In the genomic region with DNA sequence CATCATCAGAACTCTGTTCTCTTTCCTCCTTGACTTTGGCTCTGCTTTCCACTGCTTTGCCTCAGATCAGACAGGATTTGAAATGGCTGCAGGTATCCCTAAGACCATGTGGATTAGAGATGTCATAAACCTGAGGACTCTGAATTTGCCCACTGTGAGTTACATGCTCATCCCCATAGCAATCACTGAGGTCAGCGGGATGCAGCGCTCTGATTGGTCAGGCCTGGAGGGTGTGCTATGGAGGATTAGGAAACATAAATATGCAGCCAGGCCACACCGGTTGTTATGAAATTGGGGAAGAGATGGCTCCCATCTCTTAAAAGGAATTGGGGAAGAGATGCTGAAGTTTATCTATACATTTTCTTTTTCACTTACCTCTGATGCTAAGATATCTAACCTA, we compare ENCODE assay signal across 8 cellular contexts.
DNase-seq lines count a peak whose midpoint lies in the region; ATAC-seq, FAIRE-seq and TF ChIP-seq lines count a peak whose summit lies in the region.

No MANE protein-coding gene starts in this region.

- H2AFZ ChIP-seq in ACC112 (ENCODE audit: low read length, unreplicated experiment) = peak overlapping the region; percentile 13

- FAIRE-seq in GM18507 (lab: Jason Lieb, UNC) = peak; percentile 74

- DNase-seq in GM18507 (ENCODE audit: extremely low spot score, insufficient read length, low read depth) (no peak), MV-4-11 (lab: John Stamatoyannopoulos, UW) (peak; percentile 52), heart right ventricle (peak; percentile 36 to 50), kidney glomerular epithelial cell (lab: John Stamatoyannopoulos, UW) (no peak)
- DNase-seq in activated T-cell treated with anti-CD3 and anti-CD28 coated beads, Interleukin-2, amount 50 U/mL, for 24 hours = peak; percentile 35
- DNase-seq in stimulated activated naive B cell treated with anti-CD40 and anti-IgM and Interleukin-4, amounts not matched to agents 10 μg/mL and 1 μg/mL and 100 μg/mL, for 72 hours = peak; percentile 26

- H3K27me3 ChIP-seq in ACC112 (ENCODE audit: insufficient read depth, low read length) (no peaks in the 10 kb centered on the region), heart right ventricle (no peaks in the 10 kb centered on the region)

- H3K27ac Mint-ChIP-seq in activated T-cell treated with anti-CD3 and anti-CD28 coated beads, Interleukin-2, amount 50 U/mL, for 24 hours = no peak overlapping the region
- H3K27ac Mint-ChIP-seq in stimulated activated naive B cell treated with anti-CD40 and anti-IgM and Interleukin-4, amounts not matched to agents 10 μg/mL and 1 μg/mL and 100 μg/mL, for 72 hours = no peak overlapping the region

- H3K27me3 Mint-ChIP-seq in activated T-cell treated with anti-CD3 and anti-CD28 coated beads, Interleukin-2, amount 50 U/mL, for 24 hours = peaks cover 3% of the 10 kb centered on the region
- H3K27me3 Mint-ChIP-seq in stimulated activated naive B cell treated with anti-CD40 and anti-IgM and Interleukin-4, amounts not matched to agents 10 μg/mL and 1 μg/mL and 100 μg/mL, for 72 hours = peaks cover 4 to 5% of the 10 kb centered on the region in 2 donors

- no peak overlapping the region for H3K27ac ChIP-seq in ACC112 (ENCODE audit: low read depth, low read length)
- no peak overlapping the region for H3K27ac ChIP-seq in heart right ventricle

- no peak for TF ChIP-seq CTCF in heart right ventricle (IDR thresholded peaks at IDR 0.05)

- H3K9me3 Mint-ChIP-seq in activated T-cell treated with anti-CD3 and anti-CD28 coated beads, Interleukin-2, amount 50 U/mL, for 24 hours = no peaks in the 10 kb centered on the region
- no peaks in the 10 kb centered on the region for H3K9me3 Mint-ChIP-seq in stimulated activated naive B cell treated with anti-CD40 and anti-IgM and Interleukin-4, amounts not matched to agents 10 μg/mL and 1 μg/mL and 100 μg/mL, for 72 hours

- H3K4me3 ChIP-seq in ACC112 (ENCODE audit: low read depth, low read length) (no peak overlapping the region), heart right ventricle (no peak overlapping the region)

- 82 to 84% methylated on average over 3 of the region's 3 CpGs for WGBS in heart right ventricle, 2 donors

- H3K9me3 ChIP-seq in heart right ventricle = no peaks in the 10 kb centered on the region

- intact Hi-C loops in heart right ventricle (cut with DNase I) = loop anchor here in 5 of 10 donors (10.0 kb wide), 5 partner anchors 98 to 898 kb away; a partner anchor contains a TSS

- H3K36me3 ChIP-seq in ACC112 (ENCODE audit: insufficient read depth, low read length) (no peaks in the 10 kb centered on the region), heart right ventricle (no peaks in the 10 kb centered on the region)

- no peak overlapping the region for H3K4me3 Mint-ChIP-seq in activated T-cell treated with anti-CD3 and anti-CD28 coated beads, Interleukin-2, amount 50 U/mL, for 24 hours
- no peak overlapping the region for H3K4me3 Mint-ChIP-seq in stimulated activated naive B cell treated with anti-CD40 and anti-IgM and Interleukin-4, amounts not matched to agents 10 μg/mL and 1 μg/mL and 100 μg/mL, for 72 hours

- no peaks in the 10 kb centered on the region for H3K4me1 Mint-ChIP-seq in activated T-cell treated with anti-CD3 and anti-CD28 coated beads, Interleukin-2, amount 50 U/mL, for 24 hours (ENCODE audit: low read depth)
- H3K4me1 Mint-ChIP-seq in stimulated activated naive B cell treated with anti-CD40 and anti-IgM and Interleukin-4, amounts not matched to agents 10 μg/mL and 1 μg/mL and 100 μg/mL, for 72 hours = peaks cover 0 to 3% of the 10 kb centered on the region in 2 donors

- no peaks in the 10 kb centered on the region for H3K79me2 ChIP-seq in ACC112 (ENCODE audit: control insufficient read depth, insufficient read depth, low read length, unreplicated experiment)

- H3K36me3 Mint-ChIP-seq in activated T-cell treated with anti-CD3 and anti-CD28 coated beads, Interleukin-2, amount 50 U/mL, for 24 hours (ENCODE audit: low read depth) = no peaks in the 10 kb centered on the region
- no peaks in the 10 kb centered on the region for H3K36me3 Mint-ChIP-seq in stimulated activated naive B cell treated with anti-CD40 and anti-IgM and Interleukin-4, amounts not matched to agents 10 μg/mL and 1 μg/mL and 100 μg/mL, for 72 hours

- ATAC-seq in HG02623 (IDR thresholded peaks at IDR 0.05; ENCODE audit: unreplicated experiment) (peak; percentile 100), heart right ventricle (peak in 6 of 8 donors; percentile 51 to 85 (median 62))
- peak; percentile 96 to 100 for ATAC-seq in stimulated activated naive B cell treated with anti-CD40 and anti-IgM and Interleukin-4, amounts not matched to agents 10 μg/mL and 1 μg/mL and 100 μg/mL, for 72 hours (replicated peaks)

- H3K4me1 ChIP-seq in ACC112 (ENCODE audit: control insufficient read depth, insufficient read depth, low read length, unreplicated experiment) = peaks cover 5% of the 10 kb centered on the region
- H3K4me1 ChIP-seq in heart right ventricle = no peaks in the 10 kb centered on the region

Comparison
In these comparisons a context has a peak if more than half of its experiments do, and no peak if none do; other contexts are left out.
1. DNase-seq: peak in MV-4-11 (single experiment), activated T-cell treated with anti-CD3 and anti-CD28 coated beads, Interleukin-2, amount 50 U/mL, for 24 hours (single experiment), heart right ventricle (2 of 2) and stimulated activated naive B cell treated with anti-CD40 and anti-IgM and Interleukin-4, amounts not matched to agents 10 μg/mL and 1 μg/mL and 100 μg/mL, for 72 hours (single experiment); none in GM18507 (single experiment) and kidney glomerular epithelial cell (single experiment).
2. Peak in every context shown above with its lines, with median percentiles within 50 percentile points of each other: ATAC-seq.